24 cellular contexts compared by ENCODE assay signal in the genomic region with DNA sequence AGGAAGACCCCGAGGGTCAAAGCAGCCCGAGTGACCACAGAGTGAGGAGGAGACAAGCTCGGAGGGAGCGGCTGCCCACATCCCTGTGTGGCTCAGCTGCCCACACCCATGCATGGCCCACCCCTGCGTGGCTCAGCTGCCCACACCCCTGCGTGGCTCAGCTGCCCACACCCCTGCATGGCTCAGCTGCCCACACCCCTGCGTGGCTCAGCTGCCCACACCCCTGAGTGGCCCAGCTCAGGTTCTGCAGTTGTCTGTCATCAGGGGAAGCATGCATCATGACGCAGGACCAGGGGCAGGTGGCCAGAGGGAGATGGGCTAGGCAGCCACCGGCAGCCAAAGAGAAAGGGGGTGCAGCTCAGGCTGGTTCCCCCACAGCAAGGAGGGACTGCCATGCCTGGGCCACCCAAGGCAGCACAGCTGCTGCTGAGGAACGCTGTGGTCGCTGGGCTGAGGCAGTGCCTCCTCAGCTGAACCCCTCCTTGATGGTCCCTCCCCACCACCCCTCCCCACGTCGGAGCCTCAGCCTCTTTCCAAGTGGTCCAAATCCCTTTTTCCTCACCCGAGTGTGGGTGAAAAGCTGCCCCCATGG.
"Had no signal": no experiment of that assay in that cellular context is flagged by ENCODE, and none has a peak within 500 bp of the region (broad histone marks: within the 10 kb centered on the region; RNA-seq: fewer than 3 reads in every experiment).

No MANE protein-coding gene starts in this region.

- H2AFZ ChIP-seq: parathyroid adenoma had no signal

- H3K4me1 ChIP-seq: left lung, parathyroid adenoma, right atrium auricular region, right lobe of liver, tibial nerve, uterus had no signal

- H3K36me3 ChIP-seq: uterus had no signal

- H3K9me3 ChIP-seq: left lung, lower lobe of right lung, neutrophil, psoas muscle, right atrium auricular region, right lobe of liver, spleen, tibial nerve, uterus had no signal

- ATAC-seq: left colon; left lung; lower lobe of right lung; naive thymus-derived CD8-positive, alpha-beta T cell; right lobe of liver; stimulated activated effector memory CD8-positive, alpha-beta T cell treated with anti-CD3 and anti-CD28 coated beads, Interleukin-12 subunit alpha, Interleukin-12 subunit beta, amount 100 ng/mL, for 72 hours; stimulated activated naive CD8-positive, alpha-beta T cell treated with anti-CD3 and anti-CD28 coated beads, Interleukin-15, amount 100 ng/mL, for 72 hours had no signal

- H3K4me3 ChIP-seq: left lung, lower lobe of right lung, psoas muscle, right atrium auricular region, right lobe of liver, spleen, tibial nerve, uterus had no signal

- H3K9ac ChIP-seq: parathyroid adenoma had no signal

- DNase-seq: hypothalamus; immature natural killer cell; kidney; left colon; left lung; lower lobe of right lung; mammary epithelial cell; mesendoderm; naive thymus-derived CD8-positive, alpha-beta T cell; occipital lobe; psoas muscle; right lobe of liver; small intestine; spleen; stimulated activated CD4-positive, alpha-beta T cell treated with anti-CD3 and anti-CD28 coated beads, Interleukin-4, amount 100 ng/mL, for 24 hours; stimulated activated naive CD4-positive, alpha-beta T cell; stimulated activated naive CD8-positive, alpha-beta T cell treated with anti-CD3 and anti-CD28 coated beads, Interleukin-15, amount 100 ng/mL, for 72 hours; substantia nigra; uterus had no signal

- H3K27me3 ChIP-seq: left lung, neutrophil, right atrium auricular region, right lobe of liver, spleen, tibial nerve, uterus had no signal

- H3K27ac ChIP-seq: left lung, lower lobe of right lung, neutrophil, parathyroid adenoma, psoas muscle, right atrium auricular region, right lobe of liver, tibial nerve, uterus had no signal
